ENCODE assay signal across 18 cellular contexts in genomic region chr20:21550587-21550986, GRCh38. TPM values are rescaled to one million over a fixed set of nuclear protein-coding genes. Genes with fewer than 3 reads are reported as not detected.
DNase-seq lines count a peak whose midpoint lies in the region; ATAC-seq, FAIRE-seq and TF ChIP-seq lines count a peak whose summit lies in the region.
"Had no signal": no experiment of that assay in that cellular context is flagged by ENCODE, and none has a peak within 500 bp of the region (broad histone marks: within the 10 kb centered on the region; RNA-seq: fewer than 3 reads in every experiment).

No MANE protein-coding gene starts in this region.

- POLR2A ChIA-PET in T-cell (lab: Charles Lee): no interaction called here

- TF ChIP-seq POLR2A in GM12892 (IDR thresholded peaks at IDR 0.05; ENCODE audit: low read depth, low read length): no peak

- no peak for ATAC-seq in activated naive CD8-positive, alpha-beta T cell treated with anti-CD3 and anti-CD28 coated beads, Interleukin-2, amount 50 U/mL, for 24 hours
- ATAC-seq in T-cell (replicated peaks in 1 of 4): no peak
- ATAC-seq: CD8-positive, alpha-beta T cell; HCT116 had no signal

- H3K9me3 Mint-ChIP-seq in activated naive CD8-positive, alpha-beta T cell (ENCODE audit: low read depth): no peaks in the 10 kb centered on the region
- no peaks in the 10 kb centered on the region for H3K9me3 Mint-ChIP-seq in activated naive CD8-positive, alpha-beta T cell treated with anti-CD3 and anti-CD28 coated beads, Interleukin-2, amount 50 U/mL, for 24 hours
- H3K9me3 Mint-ChIP-seq in T-cell (no peaks in the 10 kb centered on the region), mesothelial cell of epicardium (no peaks in the 10 kb centered on the region)
- H3K9me3 Mint-ChIP-seq: CD8-positive, alpha-beta T cell had no signal

- H3K27ac Mint-ChIP-seq in activated naive CD8-positive, alpha-beta T cell: peak overlapping the region; percentile 2
- no peak overlapping the region for H3K27ac Mint-ChIP-seq in activated naive CD8-positive, alpha-beta T cell treated with anti-CD3 and anti-CD28 coated beads, Interleukin-2, amount 50 U/mL, for 24 hours
- H3K27ac Mint-ChIP-seq in T-cell: peak overlapping the region; percentile 35 to 94
- H3K27ac Mint-ChIP-seq in mesothelial cell of epicardium: no peak overlapping the region
- H3K27ac Mint-ChIP-seq: CD8-positive, alpha-beta T cell; IgD-negative memory B cell had no signal

- CTCF ChIA-PET in T-cell (lab: Charles Lee): no interaction called here

- H3K4me3 Mint-ChIP-seq in activated naive CD8-positive, alpha-beta T cell: no peak overlapping the region
- no peak overlapping the region for H3K4me3 Mint-ChIP-seq in activated naive CD8-positive, alpha-beta T cell treated with anti-CD3 and anti-CD28 coated beads, Interleukin-2, amount 50 U/mL, for 24 hours
- H3K4me3 Mint-ChIP-seq in T-cell: no peak overlapping the region
- no peak overlapping the region for H3K4me3 Mint-ChIP-seq in mesothelial cell of epicardium
- H3K4me3 Mint-ChIP-seq: CD8-positive, alpha-beta T cell; IgD-negative memory B cell had no signal

- DNase-seq in activated naive CD8-positive, alpha-beta T cell treated with anti-CD3 and anti-CD28 coated beads, Interleukin-2, amount 50 U/mL, for 24 hours: no peak
- DNase-seq in T-cell (no peak), islet precursor cell (peak; percentile 19), GM12892 (ENCODE audit: insufficient read length) (no peak), NCI-H1436 (lab: John Stamatoyannopoulos, UW) (no peak), mesothelial cell of epicardium (ENCODE audit: low spot score in 2 of 2, unreplicated experiment in 2 of 2) (no peak)
- DNase-seq: 8988T; CD8-positive, alpha-beta T cell; COR-L47; DMS153; DND-41; GDM1 had no signal

- H3K36me3 Mint-ChIP-seq in activated naive CD8-positive, alpha-beta T cell: peaks cover 2% of the 10 kb centered on the region
- H3K36me3 Mint-ChIP-seq in activated naive CD8-positive, alpha-beta T cell treated with anti-CD3 and anti-CD28 coated beads, Interleukin-2, amount 50 U/mL, for 24 hours (ENCODE audit: low read depth): no peaks in the 10 kb centered on the region
- H3K36me3 Mint-ChIP-seq in T-cell: no peaks in the 10 kb centered on the region
- H3K36me3 Mint-ChIP-seq in mesothelial cell of epicardium: no peaks in the 10 kb centered on the region
- H3K36me3 Mint-ChIP-seq: CD8-positive, alpha-beta T cell; IgD-negative memory B cell had no signal

- no peak for FAIRE-seq in GM12892 (lab: Jason Lieb, UNC)
- FAIRE-seq: D721Med, H54 had no signal

- H3K4me1 Mint-ChIP-seq in activated naive CD8-positive, alpha-beta T cell (ENCODE audit: low read depth): peaks cover 56% of the 10 kb centered on the region
- peaks cover 39% of the 10 kb centered on the region for H3K4me1 Mint-ChIP-seq in activated naive CD8-positive, alpha-beta T cell treated with anti-CD3 and anti-CD28 coated beads, Interleukin-2, amount 50 U/mL, for 24 hours
- H3K4me1 Mint-ChIP-seq in T-cell: peaks cover 55 to 57% (median 56%) of the 10 kb centered on the region in 3 donors
- no peaks in the 10 kb centered on the region for H3K4me1 Mint-ChIP-seq in mesothelial cell of epicardium

- H3K27me3 Mint-ChIP-seq in activated naive CD8-positive, alpha-beta T cell: no peaks in the 10 kb centered on the region
- H3K27me3 Mint-ChIP-seq in activated naive CD8-positive, alpha-beta T cell treated with anti-CD3 and anti-CD28 coated beads, Interleukin-2, amount 50 U/mL, for 24 hours: peaks cover 5% of the 10 kb centered on the region
- H3K27me3 Mint-ChIP-seq in T-cell (no peaks in the 10 kb centered on the region), mesothelial cell of epicardium (ENCODE audit: low read depth) (peaks cover 64% of the 10 kb centered on the region)
- H3K27me3 Mint-ChIP-seq: IgD-negative memory B cell had no signal

- no peak for TF ChIP-seq CTCF in mesothelial cell of epicardium (IDR thresholded peaks at IDR 0.05; ENCODE audit: unreplicated experiment)

RNA-seq across cellular contexts. Expression of gene NKX2-2, which starts 36.7 kb away (rescaled TPM):
- total RNA-seq in T-cell (not detected), mesothelial cell of epicardium (not detected in 3 replicates)
- not detected for polyA plus RNA-seq in GM12892 (2012; ENCODE audit: missing spikeins)
- total RNA-seq: CD8-positive, alpha-beta T cell; HT-29 had no signal
- polyA plus RNA-seq: IgD-negative memory B cell had no signal

Comparison
In these comparisons a context has a peak if more than half of its experiments do, and no peak if none do; other contexts are left out.
1. H3K27ac Mint-ChIP-seq: peak in activated naive CD8-positive, alpha-beta T cell (single experiment) and T-cell (2 of 2); none in activated naive CD8-positive, alpha-beta T cell treated with anti-CD3 and anti-CD28 coated beads, Interleukin-2, amount 50 U/mL, for 24 hours (single experiment) and mesothelial cell of epicardium (single experiment).